ENCODE assay signal across 8 cellular contexts in the genomic region with DNA sequence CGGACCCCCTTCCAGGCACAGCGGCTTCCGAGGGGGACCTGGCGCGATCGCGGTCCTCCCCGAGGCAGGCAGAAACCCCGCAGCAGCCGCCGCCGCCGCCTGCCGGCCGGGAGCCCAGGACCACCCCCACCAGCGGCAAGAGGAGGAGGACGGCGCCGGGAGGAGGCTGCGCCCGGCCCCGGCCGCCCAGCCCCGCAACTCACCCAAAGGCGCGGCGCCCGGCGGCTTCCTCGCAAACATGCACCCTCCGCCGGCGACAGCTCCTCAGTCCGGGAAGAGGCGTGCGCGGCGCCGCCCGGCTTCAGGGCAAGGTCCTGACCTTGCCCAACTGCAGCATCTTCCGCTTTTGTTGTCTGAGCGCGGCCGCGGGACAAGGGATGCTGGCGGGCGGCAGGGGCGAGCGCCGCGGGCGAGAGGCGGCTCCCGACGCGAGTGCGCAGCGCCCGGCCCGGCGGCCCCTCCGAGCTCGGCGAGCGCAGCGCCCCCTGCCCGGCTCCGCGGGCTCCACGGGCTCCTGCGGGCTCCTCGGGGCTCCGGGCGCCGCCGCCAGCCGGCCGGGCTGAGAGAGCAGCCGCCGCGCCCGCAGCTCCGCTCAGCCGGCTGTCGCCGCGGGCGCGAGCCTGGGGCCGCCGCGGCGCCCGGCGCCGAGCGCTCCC. TPM values are rescaled to one million over a fixed set of nuclear protein-coding genes. Genes with fewer than 3 reads are reported as not detected.
DNase-seq lines count a peak whose midpoint lies in the region; ATAC-seq and TF ChIP-seq lines count a peak whose summit lies in the region.

No MANE protein-coding gene starts in this region.

- H3K4me3 ChIP-seq in coronary artery (peak overlapping the region; percentile 64), mesodermal cell (ENCODE audit: extremely low read depth, insufficient read depth, low read length, poor library complexity, severe bottlenecking) (peak overlapping the region; percentile 61)

- no peaks in the 10 kb centered on the region for H3K9me3 Mint-ChIP-seq in activated CD8-positive, alpha-beta memory T cell treated with anti-CD3 and anti-CD28 coated beads, Interleukin-2, amount 10 ng/mL, durations not matched to agents 7 days and 5 days (ENCODE audit: low read depth)

- peaks cover 4% of the 10 kb centered on the region for H3K36me3 Mint-ChIP-seq in activated CD8-positive, alpha-beta memory T cell treated with anti-CD3 and anti-CD28 coated beads, Interleukin-2, amount 10 ng/mL, durations not matched to agents 7 days and 5 days

- CTCF ChIA-PET in activated CD8-positive, alpha-beta memory T cell treated with anti-CD3 and anti-CD28 coated beads, Interleukin-2, amount 10 ng/mL, durations not matched to agents 7 days and 5 days (lab: Charles Lee), result no interaction called here

- peaks cover 3% of the 10 kb centered on the region for H3K4me1 Mint-ChIP-seq in activated CD8-positive, alpha-beta memory T cell treated with anti-CD3 and anti-CD28 coated beads, Interleukin-2, amount 10 ng/mL, durations not matched to agents 7 days and 5 days

- H3K36me3 ChIP-seq in mesodermal cell (ENCODE audit: control insufficient read depth, insufficient read depth, low read length), result no peaks in the 10 kb centered on the region

- 0% methylated on average over 68 to 74 of the region's 97 CpGs for WGBS in mesodermal cell (ENCODE audit: insufficient coverage in 2 of 2), 2 experiments

- no peak overlapping the region for H3K27ac ChIP-seq in coronary artery
- H3K27ac ChIP-seq in mesodermal cell (ENCODE audit: low read depth, low read length, severe bottlenecking), result no peak overlapping the region

- peak; percentile 52 for DNase-seq in activated CD8-positive, alpha-beta memory T cell treated with anti-CD3 and anti-CD28 coated beads, Interleukin-2, amount 50 U/mL, for 48 hours
- DNase-seq in activated CD8-positive, alpha-beta memory T cell treated with anti-CD3 and anti-CD28 coated beads, Interleukin-2, amount 10 ng/mL, durations not matched to agents 7 days and 5 days, result no peak
- DNase-seq in NCI-H1105 (lab: John Stamatoyannopoulos, UW) (peak; percentile 59), coronary artery (ENCODE audit: low spot score) (no peak), H4 (ENCODE audit: low spot score) (no peak)
- no peak for DNase-seq in activated CD4-positive, CD25-positive, alpha-beta regulatory T cell (lab: John Stamatoyannopoulos, UW)

- H3K4me3 Mint-ChIP-seq in activated CD8-positive, alpha-beta memory T cell treated with anti-CD3 and anti-CD28 coated beads, Interleukin-2, amount 10 ng/mL, durations not matched to agents 7 days and 5 days, result no peak overlapping the region

- H3K4me1 ChIP-seq in mesodermal cell (ENCODE audit: control insufficient read depth, insufficient read depth, low read length, poor library complexity, severe bottlenecking), result no peaks in the 10 kb centered on the region

- ATAC-seq in activated CD8-positive, alpha-beta memory T cell treated with anti-CD3 and anti-CD28 coated beads, Interleukin-2, amount 10 ng/mL, durations not matched to agents 7 days and 5 days, result no peak
- ATAC-seq in GM18498 (IDR thresholded peaks at IDR 0.05; ENCODE audit: unreplicated experiment), result no peak

- no peak for TF ChIP-seq CTCF in coronary artery (IDR thresholded peaks at IDR 0.05)

- H3K27me3 Mint-ChIP-seq in activated CD8-positive, alpha-beta memory T cell treated with anti-CD3 and anti-CD28 coated beads, Interleukin-2, amount 10 ng/mL, durations not matched to agents 7 days and 5 days, result peaks cover 39% of the 10 kb centered on the region

- no peaks in the 10 kb centered on the region for H3K9me3 ChIP-seq in mesodermal cell (ENCODE audit: control insufficient read depth, low read length)

- no peak overlapping the region for H3K27ac Mint-ChIP-seq in activated CD8-positive, alpha-beta memory T cell treated with anti-CD3 and anti-CD28 coated beads, Interleukin-2, amount 10 ng/mL, durations not matched to agents 7 days and 5 days

RNA-seq across cellular contexts. Expression of a gene that starts 0.5 kb away (rescaled TPM):
- total RNA-seq in activated CD8-positive, alpha-beta memory T cell treated with anti-CD3 and anti-CD28 coated beads, Interleukin-2, amount 10 ng/mL, durations not matched to agents 7 days and 5 days, result not detected
- polyA plus RNA-seq in mesodermal cell (2013, experiment 1 of 2), result 15.7 TPM
- 16.0 TPM for polyA plus RNA-seq in mesodermal cell (2013, experiment 2 of 2)
- 0.58 and 1.6 TPM in 2 replicates for total RNA-seq in H4 (2014; rRNA removed; shearing (Covaris generic))

Comparison
In these comparisons a context has a peak if more than half of its experiments do, and no peak if none do; other contexts are left out.
1. DNase-seq: peak in activated CD8-positive, alpha-beta memory T cell treated with anti-CD3 and anti-CD28 coated beads, Interleukin-2, amount 50 U/mL, for 48 hours (single experiment) and NCI-H1105 (single experiment); none in activated CD8-positive, alpha-beta memory T cell treated with anti-CD3 and anti-CD28 coated beads, Interleukin-2, amount 10 ng/mL, durations not matched to agents 7 days and 5 days (single experiment), coronary artery (single experiment), H4 (single experiment) and activated CD4-positive, CD25-positive, alpha-beta regulatory T cell (0 of 4).